1 cellular context compared by ENCODE assay signal in genomic region chr9:127588740-127589506, GRCh38.
TF ChIP-seq lines count a peak whose summit lies in the region.

No MANE protein-coding gene starts in this region.

TF ChIP-seq in endothelial cell of umbilical vein, 7 proteins besides CTCF, POLR2A, EP300 and RAD21:
- TF ChIP-seq FOS (IDR thresholded peaks at IDR 0.05; ENCODE audit: borderline replicate concordance, insufficient read depth, low read length): no peak
